9 cellular contexts compared by ENCODE assay signal in the genomic region with DNA sequence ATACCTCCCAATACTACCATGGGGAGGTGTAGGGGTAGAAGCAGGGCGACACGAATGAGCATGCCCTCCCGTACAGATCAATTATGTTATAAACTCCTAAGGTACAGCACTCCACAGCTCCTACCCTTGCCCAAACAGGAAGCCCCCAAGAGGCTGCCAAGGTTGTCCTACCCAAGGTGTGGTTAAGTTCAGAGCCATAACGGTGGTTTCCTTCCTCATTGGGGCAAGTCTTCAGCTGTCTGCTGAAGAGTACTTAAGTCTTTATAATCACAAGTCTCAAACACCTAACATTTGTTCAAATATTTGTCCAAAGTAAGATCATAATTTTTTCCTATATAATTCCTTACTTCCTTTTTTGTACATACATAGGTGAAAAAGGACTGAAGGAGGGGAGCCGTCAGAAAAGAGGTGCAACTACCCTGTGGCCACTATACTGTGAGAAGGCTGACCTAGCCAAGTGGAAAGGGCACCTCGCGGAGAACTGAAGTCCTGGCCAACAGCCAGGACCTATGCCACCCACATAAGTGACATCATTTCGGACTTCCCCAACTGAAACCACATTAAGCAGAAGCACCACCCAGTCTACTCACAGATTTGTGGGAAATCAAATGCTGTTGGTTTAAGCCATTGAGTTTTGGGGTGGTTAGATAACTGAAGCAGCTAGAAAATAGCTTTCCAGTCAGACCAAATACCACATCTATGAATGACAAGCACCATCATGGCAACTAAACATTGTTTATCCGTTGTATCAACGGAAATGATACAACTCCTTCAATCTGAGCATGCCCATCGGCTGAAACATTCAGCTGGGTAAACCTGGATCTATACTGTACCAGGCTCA. TPM values are rescaled to one million over a fixed set of nuclear protein-coding genes. Genes with fewer than 3 reads are reported as not detected.
DNase-seq lines count a peak whose midpoint lies in the region; ATAC-seq and TF ChIP-seq lines count a peak whose summit lies in the region.
"Had no signal": no experiment of that assay in that cellular context is flagged by ENCODE, and none has a peak within 500 bp of the region (broad histone marks: within the 10 kb centered on the region; RNA-seq: fewer than 3 reads in every experiment).

No MANE protein-coding gene starts in this region.

- H3K4me1 ChIP-seq in KMS-11 (ENCODE audit: low read depth, poor library complexity, severe bottlenecking) (peaks cover 44% of the 10 kb centered on the region), spleen (peaks cover 28 to 66% (median 50%) of the 10 kb centered on the region in 6 donors)

- DNase-seq in coronary artery (ENCODE audit: low spot score) (no peak), spleen (peak; percentile 86), NCI-H1048 (lab: John Stamatoyannopoulos, UW) (no peak), foreskin melanocyte (no peak), left lobe of liver (ENCODE audit: low spot score) (no peak)

- TF ChIP-seq CTCF in KMS-11 (conservative IDR thresholded peaks at IDR 0.05; ENCODE audit: low read depth, low read length) (no peak), coronary artery (IDR thresholded peaks at IDR 0.05) (no peak), spleen (IDR thresholded peaks at IDR 0.05 in 8 of 11, conservative IDR thresholded peaks at IDR 0.05 in 3 of 11) (no peak)

- H3K9me3 ChIP-seq in spleen = no peaks in the 10 kb centered on the region
- H3K9me3 ChIP-seq: thyroid gland had no signal

- peak overlapping the region; percentile 84 for H3K27ac ChIP-seq in KMS-11
- peak overlapping the region in 1 of 2 donors; percentile 52 for H3K27ac ChIP-seq in coronary artery
- peak overlapping the region; percentile 73 to 95 (median 84) for H3K27ac ChIP-seq in spleen
- H3K27ac ChIP-seq: thyroid gland had no signal

- no peaks in the 10 kb centered on the region for H4K20me1 ChIP-seq in KMS-11 (ENCODE audit: insufficient read depth)

- H2AFZ ChIP-seq in KMS-11 (ENCODE audit: low read depth) = no peak overlapping the region

- peaks cover 25% of the 10 kb centered on the region for H3K79me2 ChIP-seq in KMS-11 (ENCODE audit: insufficient read depth, low read depth)

- H3K4me2 ChIP-seq in KMS-11 = peak overlapping the region; percentile 74

- ATAC-seq in GM18868 (IDR thresholded peaks at IDR 0.05; ENCODE audit: unreplicated experiment) (peak; percentile 45), left lobe of liver (no peak)
- ATAC-seq in activated CD4-positive, CD25-positive, alpha-beta regulatory T cell treated with anti-CD3 and anti-CD28 coated beads, Interleukin-2, amount 50 U/mL, for 24 hours = peak; percentile 90 to 91

- H3K9ac ChIP-seq in KMS-11 = peak overlapping the region; percentile 49; the same call in 1 of the 2 replicates

- no peaks in the 10 kb centered on the region for H3K36me3 ChIP-seq in KMS-11 (ENCODE audit: insufficient read depth)
- H3K36me3 ChIP-seq in spleen = peaks cover 0 to 7% (median 3%) of the 10 kb centered on the region in 6 donors
- H3K36me3 ChIP-seq: thyroid gland had no signal

- intact Hi-C loops in spleen (cut with DNase I; ENCODE audit: low total_unique reads) = no loop called here

- no peak overlapping the region for H3K4me3 ChIP-seq in KMS-11 (IDR thresholded peaks at IDR 0.05; ENCODE audit: insufficient read depth, low read depth, low read length)
- peak overlapping the region; percentile 7 for H3K4me3 ChIP-seq in coronary artery
- peak overlapping the region in 1 of 8 donors; percentile 45 for H3K4me3 ChIP-seq in spleen
- H3K4me3 ChIP-seq: thyroid gland had no signal

- TF ChIP-seq POLR2A in spleen (IDR thresholded peaks at IDR 0.05) = no peak

- 16 to 38% (median 23%) methylated on average over 11 of the region's 11 CpGs for WGBS in spleen, 5 donors

- H3K27me3 ChIP-seq in KMS-11 (ENCODE audit: insufficient read depth, low read depth) (no peaks in the 10 kb centered on the region), spleen (replicated peaks in 1 of 7) (no peaks in the 10 kb centered on the region)
- H3K27me3 ChIP-seq: thyroid gland had no signal

RNA-seq across cellular contexts. Expression of a gene that starts 2.9 kb away (rescaled TPM):
- total RNA-seq in spleen = 10 to 100 TPM; 14.9 to 22.6 (median 21.0) TPM
- 1 to 10 TPM; 4.2 to 6.4 (median 4.8) TPM for polyA plus RNA-seq in spleen
- 8.0 TPM for total RNA-seq in left lobe of liver
